8 cellular contexts compared by ENCODE assay signal in the genomic region with DNA sequence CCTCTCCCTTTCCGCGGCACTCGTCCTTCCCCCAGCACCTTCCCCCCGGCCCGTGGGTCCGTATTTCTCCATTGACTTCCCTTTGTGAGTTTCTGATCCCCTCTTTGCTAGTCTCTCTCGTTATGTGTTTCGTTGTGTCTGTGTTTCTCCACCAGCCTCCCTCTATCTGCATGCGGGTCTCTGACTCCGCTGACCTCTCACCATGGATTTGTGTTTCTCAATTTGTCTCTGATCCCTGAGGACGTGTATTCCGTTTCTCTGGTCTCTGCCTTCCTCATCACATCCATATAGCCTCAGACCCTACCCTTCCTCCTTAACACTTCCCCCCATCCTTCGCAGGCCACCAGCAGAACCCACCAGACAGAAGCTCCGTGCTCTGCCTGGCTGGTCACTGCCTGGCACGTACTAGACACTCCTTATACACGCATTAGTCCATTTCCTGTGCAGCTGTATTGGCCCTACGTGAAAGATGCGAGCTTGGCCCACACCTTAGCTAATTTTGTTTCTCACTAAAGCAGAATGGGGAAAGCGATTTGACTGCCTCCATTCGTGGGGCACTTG. TPM values are rescaled to one million over a fixed set of nuclear protein-coding genes. Genes with fewer than 3 reads are reported as not detected.
DNase-seq lines count a peak whose midpoint lies in the region; ATAC-seq and TF ChIP-seq lines count a peak whose summit lies in the region.

No MANE protein-coding gene starts in this region.

- no peaks in the 10 kb centered on the region for H3K9me2 ChIP-seq in GM23338 (ENCODE audit: insufficient read depth)

- H3K4me3 Mint-ChIP-seq in GM23338 (peak overlapping the region; percentile 91), progenitor cell of endocrine pancreas (ENCODE audit: low read depth) (peak overlapping the region; percentile 84)

- no peaks in the 10 kb centered on the region for H3K9me3 ChIP-seq in WERI-Rb-1 (ENCODE audit: severe bottlenecking)
- no peaks in the 10 kb centered on the region for H3K9me3 ChIP-seq in gastroesophageal sphincter

- peaks cover 19% of the 10 kb centered on the region; the same call in 1 of the 2 replicates for H3F3A ChIP-seq in GM23338 (replicated peaks; ENCODE audit: low read depth)

- H3K36me3 Mint-ChIP-seq in GM23338 (ENCODE audit: low read depth): peaks cover 16% of the 10 kb centered on the region
- H3K36me3 Mint-ChIP-seq in progenitor cell of endocrine pancreas (ENCODE audit: insufficient read depth): peaks cover 14% of the 10 kb centered on the region

- peaks cover 5% of the 10 kb centered on the region; the same call in 1 of the 2 replicates for H3K79me2 ChIP-seq in GM23338 (replicated peaks; ENCODE audit: insufficient read depth)

- H3K27ac ChIP-seq in GM23338 (ENCODE audit: low read depth): 0 out of 2 replicates have a peak overlapping the region, but pooled peaks have one; percentile 19
- peak overlapping the region; percentile 65; the same call in 1 of the 2 replicates for H3K27ac ChIP-seq in WERI-Rb-1
- peak overlapping the region; percentile 50 to 90 (median 85) for H3K27ac ChIP-seq in gastroesophageal sphincter

- TF ChIP-seq EP300 in gastroesophageal sphincter (IDR thresholded peaks at IDR 0.05): no peak

- ATAC-seq in GM23338 (no peak), gastroesophageal sphincter (no peak)

- TF ChIP-seq POLR2A in gastroesophageal sphincter (IDR thresholded peaks at IDR 0.05): no peak

- H3K4me3 ChIP-seq in AG09309 (ENCODE audit: control insufficient read depth, low read depth, low read length) (peak overlapping the region; percentile 83), GM23338 (peak overlapping the region; percentile 94), WERI-Rb-1 (ENCODE audit: low read depth, low read length) (peak overlapping the region; percentile 61), gastroesophageal sphincter (peak overlapping the region; percentile 65 to 75)

- no peak for TF ChIP-seq CTCF in AG09309 (IDR thresholded peaks at IDR 0.05; ENCODE audit: control insufficient read depth, insufficient read depth, low read depth, low read length, missing control alignments)
- no peak for TF ChIP-seq CTCF in GM23338 (conservative IDR thresholded peaks at IDR 0.05; ENCODE audit: low read depth in 2 of 2)
- TF ChIP-seq CTCF in WERI-Rb-1 (IDR thresholded peaks at IDR 0.05; ENCODE audit: low read depth, low read length): no peak
- no peak for TF ChIP-seq CTCF in gastroesophageal sphincter (IDR thresholded peaks at IDR 0.05)
- TF ChIP-seq CTCF in progenitor cell of endocrine pancreas (IDR thresholded peaks at IDR 0.05; ENCODE audit: unreplicated experiment): no peak

- peaks cover 4% of the 10 kb centered on the region; the same call in 1 of the 2 replicates for H3K4me1 ChIP-seq in GM23338 (ENCODE audit: insufficient read depth)
- peaks cover 0 to 31% (median 8%) of the 10 kb centered on the region in 3 donors for H3K4me1 ChIP-seq in gastroesophageal sphincter

- H3K27me3 Mint-ChIP-seq in GM23338 (ENCODE audit: insufficient read depth, low read depth, poor library complexity): peaks cover 14% of the 10 kb centered on the region
- H3K27me3 Mint-ChIP-seq in progenitor cell of endocrine pancreas: no peaks in the 10 kb centered on the region

- peaks cover 10% of the 10 kb centered on the region; the same call in 2 of the 3 replicates for H3K4me1 Mint-ChIP-seq in GM23338
- peaks cover 15% of the 10 kb centered on the region for H3K4me1 Mint-ChIP-seq in progenitor cell of endocrine pancreas (ENCODE audit: low read depth)

- no peak for DNase-seq in AG09309 (ENCODE audit: low read depth)
- no peak for DNase-seq in GM23338 (ENCODE audit: low spot score)
- no peak for DNase-seq in WERI-Rb-1
- no peak for DNase-seq in progenitor cell of endocrine pancreas (ENCODE audit: low spot score, unreplicated experiment)
- no peak for DNase-seq in GDM1 (lab: John Stamatoyannopoulos, UW)
- no peak for DNase-seq in Kasumi-1 (lab: John Stamatoyannopoulos, UW)
- DNase-seq in occipital lobe (lab: John Stamatoyannopoulos, UW): no peak

- H3K9me3 Mint-ChIP-seq in GM23338 (no peaks in the 10 kb centered on the region; the same call in 2 of the 3 replicates), progenitor cell of endocrine pancreas (ENCODE audit: low read depth) (no peaks in the 10 kb centered on the region)

- H3K27ac Mint-ChIP-seq in GM23338: peak overlapping the region; percentile 25; the same call in 1 of the 2 replicates
- H3K27ac Mint-ChIP-seq in progenitor cell of endocrine pancreas: peak overlapping the region; percentile 86

- WGBS in gastroesophageal sphincter (ENCODE audit: low coverage in 1 of 2), 2 donors: 4 to 13% methylated on average over 6 to 20 of the region's 20 CpGs

- 0 out of 2 replicates have a peak, but pooled peaks cover 3% of the 10 kb centered on the region for H3K36me3 ChIP-seq in GM23338 (ENCODE audit: insufficient read depth)
- no peaks in the 10 kb centered on the region for H3K36me3 ChIP-seq in WERI-Rb-1
- H3K36me3 ChIP-seq in gastroesophageal sphincter: peaks cover 0 to 27% of the 10 kb centered on the region in 2 donors

- peak overlapping the region; percentile 99 for H3K4me2 ChIP-seq in GM23338

- H2AFZ ChIP-seq in GM23338: peak overlapping the region; percentile 85

- peaks cover 6% of the 10 kb centered on the region; the same call in 1 of the 2 replicates for H4K20me1 ChIP-seq in GM23338 (replicated peaks; ENCODE audit: insufficient read depth)

- H3K27me3 ChIP-seq in GM23338 (ENCODE audit: insufficient read depth) (peaks cover 7% of the 10 kb centered on the region; the same call in 1 of the 2 replicates), WERI-Rb-1 (ENCODE audit: insufficient read depth, low read depth, severe bottlenecking) (no peaks in the 10 kb centered on the region), gastroesophageal sphincter (no peaks in the 10 kb centered on the region)

TF ChIP-seq in GM23338, 12 proteins besides CTCF, POLR2A, EP300 and RAD21:
- no peak for TF ChIP-seq JUNB (IDR thresholded peaks at IDR 0.05; ENCODE audit: unreplicated experiment)
- no peak for TF ChIP-seq CREB1 (CRISPR knock-in tag; IDR thresholded peaks at IDR 0.05; ENCODE audit: low read depth)
- TF ChIP-seq NANOG (IDR thresholded peaks at IDR 0.05; ENCODE audit: borderline replicate concordance): no peak
- TF ChIP-seq, protein P1, sequence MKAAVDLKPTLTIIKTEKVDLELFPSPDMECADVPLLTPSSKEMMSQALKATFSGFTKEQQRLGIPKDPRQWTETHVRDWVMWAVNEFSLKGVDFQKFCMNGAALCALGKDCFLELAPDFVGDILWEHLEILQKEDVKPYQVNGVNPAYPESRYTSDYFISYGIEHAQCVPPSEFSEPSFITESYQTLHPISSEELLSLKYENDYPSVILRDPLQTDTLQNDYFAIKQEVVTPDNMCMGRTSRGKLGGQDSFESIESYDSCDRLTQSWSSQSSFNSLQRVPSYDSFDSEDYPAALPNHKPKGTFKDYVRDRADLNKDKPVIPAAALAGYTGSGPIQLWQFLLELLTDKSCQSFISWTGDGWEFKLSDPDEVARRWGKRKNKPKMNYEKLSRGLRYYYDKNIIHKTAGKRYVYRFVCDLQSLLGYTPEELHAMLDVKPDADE (IDR thresholded peaks at IDR 0.05): no peak

RNA-seq across cellular contexts. Expression of a gene that starts 0.6 kb away (rescaled TPM):
- 17.6 and 23.3 TPM in 2 replicates for total RNA-seq in GM23338 (2014; rRNA removed; shearing (Covaris generic))
- polyA plus RNA-seq in GM23338 (2016; fragmentation: Nextera tagmentation; extraction: Ambion mirVana): 10.0 and 10.4 TPM in 2 replicates
- total RNA-seq in gastroesophageal sphincter (10 to 100 TPM; 10.2 to 19.5 (median 15.5) TPM), progenitor cell of endocrine pancreas (33.4 and 38.8 TPM in 2 replicates), occipital lobe (15.8 TPM)

RNA-seq across cellular contexts. Expression of a gene that starts 8.5 kb away (rescaled TPM):
- total RNA-seq in GM23338 (2014; rRNA removed; shearing (Covaris generic)): 130 and 142 TPM in 2 replicates
- 74.4 and 77.2 TPM in 2 replicates for polyA plus RNA-seq in GM23338 (2016; fragmentation: Nextera tagmentation; extraction: Ambion mirVana)
- 10 to 100 TPM; 50.9 to 86.4 (median 72.9) TPM for total RNA-seq in gastroesophageal sphincter
- total RNA-seq in progenitor cell of endocrine pancreas: 161 and 170 TPM in 2 replicates
- total RNA-seq in occipital lobe: 24.6 TPM

RNA-seq across cellular contexts. Expression of a gene that starts 46.2 kb away (rescaled TPM):
- total RNA-seq in GM23338 (2014; rRNA removed; shearing (Covaris generic)): 46.9 and 58.6 TPM in 2 replicates
- polyA plus RNA-seq in GM23338 (2016; fragmentation: Nextera tagmentation; extraction: Ambion mirVana): 44.4 and 46.1 TPM in 2 replicates
- 10 to 100 TPM; 29.7 to 90.3 (median 44.5) TPM for total RNA-seq in gastroesophageal sphincter
- 163 and 165 TPM in 2 replicates for total RNA-seq in progenitor cell of endocrine pancreas
- 32.1 TPM for total RNA-seq in occipital lobe

Comparison
In these comparisons a context has a peak if more than half of its experiments do, and no peak if none do; other contexts are left out.
1. H3K27ac ChIP-seq: peak in every context shown above with its lines; median percentile 85 in gastroesophageal sphincter; 65 in WERI-Rb-1; 19 in GM23338.